In the genomic region with DNA sequence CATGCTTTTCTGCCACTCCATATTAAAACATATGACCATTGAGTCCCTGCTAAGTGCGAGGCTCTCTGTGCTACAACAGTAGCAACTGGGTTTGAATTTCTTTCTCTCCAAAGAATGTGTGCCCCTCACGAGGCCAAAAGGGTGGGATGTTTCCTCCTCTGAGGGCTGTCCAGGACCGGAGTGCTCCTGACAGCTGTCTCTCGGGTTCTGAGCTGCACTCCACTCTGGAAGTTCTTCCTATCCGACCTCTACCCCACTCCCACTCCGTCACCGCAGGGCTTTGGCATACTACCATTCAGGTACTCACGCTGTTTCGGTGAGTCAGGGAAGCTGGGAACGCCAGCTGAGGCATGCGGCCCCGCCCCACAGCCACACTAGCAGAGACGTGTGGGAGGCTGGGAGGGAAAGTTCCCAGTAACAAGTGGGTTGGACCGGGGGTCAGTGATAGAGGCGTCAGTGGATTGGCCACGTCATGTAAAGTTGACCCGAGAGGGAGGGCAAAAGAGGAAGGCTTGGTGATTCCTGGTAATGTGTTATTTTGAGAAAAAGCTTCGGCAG, we compare ENCODE assay signal across 8 cellular contexts. TPM values are rescaled to one million over a fixed set of nuclear protein-coding genes. Genes with fewer than 3 reads are reported as not detected.
DNase-seq lines count a peak whose midpoint lies in the region; ATAC-seq and TF ChIP-seq lines count a peak whose summit lies in the region.

No MANE protein-coding gene starts in this region.

- no peak for ATAC-seq in HG02981 (IDR thresholded peaks at IDR 0.05; ENCODE audit: unreplicated experiment)

- DNase-seq in Daoy (ENCODE audit: low read depth) (peak; percentile 99), SK-MEL-5 (ENCODE audit: low read depth, low spot score) (peak; percentile 71), amniotic epithelial cell (ENCODE audit: low read depth) (peak; percentile 99), left ventricle myocardium inferior (peak; percentile 84), posterior cingulate gyrus (peak in 8 of 10 donors; percentile 24 to 94 (median 64))
- no peak for DNase-seq in Jurkat, Clone E6-1 (ENCODE audit: low read depth, low spot score)
- no peak for DNase-seq in effector CD8-positive, alpha-beta T cell (lab: John Stamatoyannopoulos, UW)

- intact Hi-C loops in left ventricle myocardium inferior (cut with micrococcal nuclease) = no loop called here
- intact Hi-C loops in posterior cingulate gyrus (cut with DNase I) = no loop called here

- TF ChIP-seq CTCF in left ventricle myocardium inferior (IDR thresholded peaks at IDR 0.05; ENCODE audit: borderline replicate concordance) = no peak

- in situ Hi-C loops in SK-MEL-5 (cut with HindIII; ENCODE audit: low pct_unique_long_range_greater_than_20kb, low sequenced_read_pairs) = no loop called here

- peaks cover 95% of the 10 kb centered on the region for H3K4me1 ChIP-seq in left ventricle myocardium inferior

- H3K36me3 ChIP-seq in left ventricle myocardium inferior = peaks cover 40% of the 10 kb centered on the region

- no peaks in the 10 kb centered on the region for H3K27me3 ChIP-seq in left ventricle myocardium inferior (ENCODE audit: low read depth)

- peak overlapping the region; percentile 98 for H3K4me3 ChIP-seq in Jurkat, Clone E6-1 (ENCODE audit: low read length)
- peak overlapping the region; percentile 79 for H3K4me3 ChIP-seq in left ventricle myocardium inferior

- H3K9me3 ChIP-seq in left ventricle myocardium inferior (replicated peaks) = no peaks in the 10 kb centered on the region

- H3K27ac ChIP-seq in left ventricle myocardium inferior (replicated peaks) = peak overlapping the region; percentile 95

RNA-seq across cellular contexts. Expression of a gene that starts 0.7 kb away (rescaled TPM):
- total RNA-seq in Daoy (2014; rRNA removed; shearing (Covaris generic)) = 14.9 and 28.7 TPM in 2 replicates
- 34.0 TPM for polyA plus RNA-seq in Jurkat, Clone E6-1 (2012; ENCODE audit: insufficient read depth, insufficient read length)
- 57.4 and 61.6 TPM in 2 replicates for total RNA-seq in SK-MEL-5 (2014; rRNA removed; shearing (Covaris generic))
- polyA plus RNA-seq in SK-MEL-5 (2015; cell fraction: cytosol; rRNA removed) = 53.0 and 66.4 TPM in 2 replicates
- 47.5 and 70.9 TPM in 2 replicates for polyA plus RNA-seq in SK-MEL-5 (2015; cell fraction: nucleus; rRNA removed)
- 8.2 TPM for total RNA-seq in left ventricle myocardium inferior

RNA-seq across cellular contexts. Expression of a gene that starts 5.4 kb away (rescaled TPM):
- total RNA-seq in Daoy (2014; rRNA removed; shearing (Covaris generic)) = 5.0 and 66.4 TPM in 2 replicates
- 57.0 TPM for polyA plus RNA-seq in Jurkat, Clone E6-1 (2012; ENCODE audit: insufficient read depth, insufficient read length)
- total RNA-seq in SK-MEL-5 (2014; rRNA removed; shearing (Covaris generic)) = 28.5 and 36.9 TPM in 2 replicates
- 34.7 and 122 TPM in 2 replicates for polyA plus RNA-seq in SK-MEL-5 (2015; cell fraction: cytosol; rRNA removed)
- polyA plus RNA-seq in SK-MEL-5 (2015; cell fraction: nucleus; rRNA removed) = 16.6 and 27.6 TPM in 2 replicates
- 54.5 TPM for total RNA-seq in left ventricle myocardium inferior

RNA-seq across cellular contexts. Expression of a gene that starts 7.3 kb away (rescaled TPM):
- 24.6 and 34.5 TPM in 2 replicates for total RNA-seq in Daoy (2014; rRNA removed; shearing (Covaris generic))
- 2.6 TPM for polyA plus RNA-seq in Jurkat, Clone E6-1 (2012; ENCODE audit: insufficient read depth, insufficient read length)
- total RNA-seq in SK-MEL-5 (2014; rRNA removed; shearing (Covaris generic)) = 25.3 and 25.7 TPM in 2 replicates
- 61.8 and 65.8 TPM in 2 replicates for polyA plus RNA-seq in SK-MEL-5 (2015; cell fraction: cytosol; rRNA removed)
- polyA plus RNA-seq in SK-MEL-5 (2015; cell fraction: nucleus; rRNA removed) = 63.8 and 73.2 TPM in 2 replicates
- total RNA-seq in left ventricle myocardium inferior = 42.9 TPM

RNA-seq across cellular contexts. Expression of a gene that starts 38.2 kb away (rescaled TPM):
- total RNA-seq in Daoy (2014; rRNA removed; shearing (Covaris generic)) = 123 and 131 TPM in 2 replicates
- 345 TPM for polyA plus RNA-seq in Jurkat, Clone E6-1 (2012; ENCODE audit: insufficient read depth, insufficient read length)
- 326 and 369 TPM in 2 replicates for total RNA-seq in SK-MEL-5 (2014; rRNA removed; shearing (Covaris generic))
- polyA plus RNA-seq in SK-MEL-5 (2015; cell fraction: cytosol; rRNA removed) = 329 and 572 TPM in 2 replicates
- 87.2 and 116 TPM in 2 replicates for polyA plus RNA-seq in SK-MEL-5 (2015; cell fraction: nucleus; rRNA removed)
- 113 TPM for total RNA-seq in left ventricle myocardium inferior

RNA-seq across cellular contexts. Expression of a gene that starts 38.7 kb away (rescaled TPM):
- total RNA-seq in Daoy (2014; rRNA removed; shearing (Covaris generic)) = 0.63 and 1.9 TPM in 2 replicates
- polyA plus RNA-seq in Jurkat, Clone E6-1 (2012; ENCODE audit: insufficient read depth, insufficient read length) = 6.9 TPM
- 0.85 and 1.3 TPM in 2 replicates for total RNA-seq in SK-MEL-5 (2014; rRNA removed; shearing (Covaris generic))
- 1.4 and 2.1 TPM in 2 replicates for polyA plus RNA-seq in SK-MEL-5 (2015; cell fraction: cytosol; rRNA removed)
- polyA plus RNA-seq in SK-MEL-5 (2015; cell fraction: nucleus; rRNA removed) = 5.1 and 6.7 TPM in 2 replicates
- 0.11 TPM for total RNA-seq in left ventricle myocardium inferior

Comparison
In these comparisons a context has a peak if more than half of its experiments do, and no peak if none do; other contexts are left out.
1. DNase-seq: peak in Daoy (single experiment), SK-MEL-5 (single experiment), amniotic epithelial cell (single experiment), left ventricle myocardium inferior (single experiment) and posterior cingulate gyrus (8 of 10); none in Jurkat, Clone E6-1 (single experiment) and effector CD8-positive, alpha-beta T cell (single experiment).